In the genomic region with DNA sequence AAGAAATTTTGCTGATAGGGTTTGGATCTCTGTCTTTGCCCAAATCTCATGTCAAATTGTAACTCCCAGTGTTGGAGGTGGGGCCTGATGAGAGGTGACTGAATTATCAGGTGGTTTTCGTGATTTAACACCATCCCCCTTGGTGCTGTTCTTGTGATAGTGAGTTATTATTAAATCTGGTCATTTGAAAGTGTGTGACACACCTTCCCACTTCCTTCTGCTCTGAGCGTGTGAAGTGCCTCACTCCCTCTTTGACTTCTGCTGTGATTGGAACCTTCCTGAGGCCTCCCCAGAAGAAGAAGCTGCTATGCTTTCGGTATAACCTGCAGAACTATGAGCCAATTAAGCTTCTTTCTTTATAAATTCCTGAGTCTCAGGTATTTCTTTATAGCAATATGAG, we compare ENCODE assay signal across 8 cellular contexts.
"Had no signal": no experiment of that assay in that cellular context is flagged by ENCODE, and none has a peak within 500 bp of the region (broad histone marks: within the 10 kb centered on the region; RNA-seq: fewer than 3 reads in every experiment).

No MANE protein-coding gene starts in this region.

- H3K4me3 ChIP-seq: GM23338 had no signal

- H3K27ac ChIP-seq: HL-60 had no signal

- H3K36me3 Mint-ChIP-seq: IgD-negative memory B cell had no signal

- H3K27ac Mint-ChIP-seq: GM23338, H9, IgD-negative memory B cell had no signal

- H3K27me3 Mint-ChIP-seq: IgD-negative memory B cell had no signal

- H2AFZ ChIP-seq: GM23338 had no signal

- H3K4me2 ChIP-seq: GM23338 had no signal

- DNase-seq: H9, HCEC 1CT had no signal

- H3K4me1 Mint-ChIP-seq: GM23338, IgD-negative memory B cell had no signal

- FAIRE-seq: H1, H54, HepG2 had no signal

- ATAC-seq: GM23338, HepG2 had no signal

- H3K4me3 Mint-ChIP-seq: GM23338, H9, IgD-negative memory B cell had no signal
